Comparison of ENCODE assay signal across 9 cellular contexts in the genomic region with DNA sequence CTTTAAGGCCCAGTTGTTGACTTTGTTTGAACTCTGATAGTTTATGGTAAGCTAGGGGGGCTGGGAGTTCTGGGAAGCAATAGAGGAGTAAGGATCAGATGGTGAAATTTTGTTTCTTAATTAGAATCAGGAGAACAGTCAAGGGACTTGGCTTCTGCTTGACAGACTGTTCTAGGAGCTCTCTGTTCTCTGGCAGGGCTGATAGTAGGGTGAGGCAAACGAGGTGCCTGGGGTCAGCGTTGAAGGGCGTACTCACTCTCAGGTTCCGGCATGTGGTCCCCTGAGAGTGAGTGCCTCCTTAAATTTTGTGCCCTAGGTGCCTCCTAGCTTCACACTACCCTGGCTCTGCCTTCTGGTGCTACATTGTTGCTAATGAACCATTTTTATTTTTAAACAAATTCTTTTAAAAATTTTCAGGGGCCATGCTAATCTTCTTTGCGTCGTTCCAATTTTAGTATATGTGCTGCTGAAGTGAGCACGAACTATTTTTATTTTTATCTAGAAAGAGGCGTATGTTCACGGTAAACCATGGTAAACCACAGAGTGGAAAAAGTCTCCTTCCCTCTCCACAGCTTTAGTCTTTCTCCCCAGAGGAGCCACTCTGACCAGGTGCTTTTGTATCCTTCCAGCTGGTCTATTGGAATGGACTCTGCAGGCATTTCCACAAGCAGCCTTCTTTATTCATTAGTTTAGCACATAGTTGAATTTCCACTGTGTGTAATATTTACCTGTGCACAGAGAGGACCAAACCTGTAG. TPM values are rescaled to one million over a fixed set of nuclear protein-coding genes. Genes with fewer than 3 reads are reported as not detected.
DNase-seq lines count a peak whose midpoint lies in the region; ATAC-seq and TF ChIP-seq lines count a peak whose summit lies in the region.
"Had no signal": no experiment of that assay in that cellular context is flagged by ENCODE, and none has a peak within 500 bp of the region (broad histone marks: within the 10 kb centered on the region; RNA-seq: fewer than 3 reads in every experiment).

No MANE protein-coding gene starts in this region.

- H3K27me3 ChIP-seq in spleen (replicated peaks in 1 of 7): no peaks in the 10 kb centered on the region

- TF ChIP-seq POLR2A in spleen (IDR thresholded peaks at IDR 0.05): no peak

- WGBS in spleen, 5 donors: 31 to 52% (median 45%) methylated on average over 9 of the region's 9 CpGs

- DNase-seq in spleen (no peak), AG20443 (ENCODE audit: low spot score) (no peak), NCI-H1436 (lab: John Stamatoyannopoulos, UW) (no peak)

- no peak for TF ChIP-seq CTCF in spleen (IDR thresholded peaks at IDR 0.05 in 8 of 11, conservative IDR thresholded peaks at IDR 0.05 in 3 of 11)

- ATAC-seq in GM18907 (IDR thresholded peaks at IDR 0.05; ENCODE audit: unreplicated experiment): peak; percentile 50
- ATAC-seq in HG03280 (IDR thresholded peaks at IDR 0.05; ENCODE audit: unreplicated experiment): peak; percentile 33
- ATAC-seq in GM19455 (IDR thresholded peaks at IDR 0.05; ENCODE audit: unreplicated experiment): no peak
- no peak for ATAC-seq in HG03159 (IDR thresholded peaks at IDR 0.05; ENCODE audit: unreplicated experiment)

- no peaks in the 10 kb centered on the region for H3K9me3 ChIP-seq in spleen

- peaks cover 0 to 55% (median 4%) of the 10 kb centered on the region in 6 donors for H3K36me3 ChIP-seq in spleen

- H3K4me3 ChIP-seq in spleen: peak overlapping the region in 2 of 8 donors; percentile 4 to 52

- peaks cover 58 to 100% (median 69%) of the 10 kb centered on the region in 6 donors for H3K4me1 ChIP-seq in spleen
- H3K4me1 ChIP-seq: parathyroid adenoma had no signal

- H3K27ac ChIP-seq in cingulate gyrus (ENCODE audit: low read depth, low read length) (peak overlapping the region; percentile 39), spleen (peak overlapping the region; percentile 64 to 92 (median 82))
- H3K27ac ChIP-seq: parathyroid adenoma had no signal

- intact Hi-C loops in spleen (cut with DNase I; ENCODE audit: low total_unique reads): no loop called here

RNA-seq across cellular contexts. Expression of gene SLC7A6, which starts 19.7 kb away (rescaled TPM):
- total RNA-seq in spleen: 10 to 100 TPM; 24.9 to 62.8 (median 50.7) TPM
- polyA plus RNA-seq in spleen: 10 to 100 TPM in 2 of 3 donors, 1 to 10 TPM in 1; 9.8 to 12.3 (median 11.6) TPM

RNA-seq across cellular contexts. Expression of gene SLC7A6OS, which starts 26.7 kb away (rescaled TPM):
- total RNA-seq in spleen: 10 to 100 TPM; 17.6 to 30.6 (median 26.6) TPM
- polyA plus RNA-seq in spleen: 10 to 100 TPM in 1 of 3 donors, 1 to 10 TPM in 2; 7.5 to 10.6 (median 8.5) TPM

RNA-seq across cellular contexts. Expression of gene PRMT7, which starts 26.8 kb away (rescaled TPM):
- total RNA-seq in spleen: 10 to 100 TPM; 31.9 to 66.4 (median 42.8) TPM
- polyA plus RNA-seq in spleen: 10 to 100 TPM; 25.0 to 48.2 (median 40.5) TPM

RNA-seq across cellular contexts. Expression of gene PLA2G15, which starts 38.8 kb away (rescaled TPM):
- 10 to 100 TPM; 26.1 to 40.4 (median 35.7) TPM for total RNA-seq in spleen
- 1 to 10 TPM; 6.3 to 8.5 (median 7.9) TPM for polyA plus RNA-seq in spleen

RNA-seq across cellular contexts. Expression of gene ESRP2, which starts 48.1 kb away (rescaled TPM):
- total RNA-seq in spleen: under 1 TPM in 5 of 7 donors, not detected in 2; 0.20 to 0.35 (median 0.27) TPM
- polyA plus RNA-seq in spleen: under 1 TPM; 0.02 to 0.16 (median 0.09) TPM

Comparison
In these comparisons a context has a peak if more than half of its experiments do, and no peak if none do; other contexts are left out.
1. ATAC-seq: peak in GM18907 (single experiment) and HG03280 (single experiment); none in GM19455 (single experiment) and HG03159 (single experiment).